In the genomic region with DNA sequence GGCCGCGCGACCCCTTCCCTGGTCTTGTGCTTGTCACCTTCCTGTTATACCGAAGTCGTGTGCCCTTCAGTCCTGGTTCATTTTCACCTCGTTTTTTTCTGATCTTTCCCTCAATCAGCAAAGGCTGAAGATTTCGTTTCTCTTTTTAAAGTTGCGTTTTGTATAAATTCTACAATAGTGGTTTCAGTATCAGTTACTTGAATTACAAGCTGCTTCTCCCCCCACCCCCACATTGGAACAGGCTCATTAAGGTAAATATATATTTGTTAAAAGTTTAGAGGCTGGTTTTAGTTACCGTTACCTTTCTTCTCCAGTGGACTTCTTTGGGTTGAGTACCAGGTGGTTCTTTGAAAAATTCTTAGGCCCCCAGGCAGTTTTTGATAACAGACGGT, we compare ENCODE assay signal across 8 cellular contexts. TPM values are rescaled to one million over a fixed set of nuclear protein-coding genes. Genes with fewer than 3 reads are reported as not detected.
A peak's percentile ranks its signal among the peaks of the same experiment; 100 is the strongest.
DNase-seq lines count a peak whose midpoint lies in the region; ATAC-seq, FAIRE-seq and TF ChIP-seq lines count a peak whose summit lies in the region.

No MANE protein-coding gene starts in this region.

- no peak for ATAC-seq in stimulated activated naive CD8-positive, alpha-beta T cell treated with anti-CD3 and anti-CD28 coated beads, Interleukin-15, Interleukin-2, amounts not matched to agents 100 U/mL and 50 U/mL, for 24 hours
- ATAC-seq in HG02970 (IDR thresholded peaks at IDR 0.05; ENCODE audit: low FRiP score, unreplicated experiment) = no peak
- ATAC-seq in GM18520 (IDR thresholded peaks at IDR 0.05; ENCODE audit: unreplicated experiment) = no peak
- no peak for ATAC-seq in HG02610 (IDR thresholded peaks at IDR 0.05; ENCODE audit: unreplicated experiment)

- H3K4me3 ChIP-seq in kidney (ENCODE audit: low read length in 2 of 2) (peak overlapping the region; percentile 91 to 94), tibial artery (peak overlapping the region; percentile 78 to 90)

- H3K4me1 ChIP-seq in kidney (ENCODE audit: control insufficient read depth in 1 of 2, insufficient read depth in 1 of 2, low read depth in 1 of 2, low read length in 2 of 2) (peaks cover 6 to 7% of the 10 kb centered on the region in 2 donors), tibial artery (peaks cover 0 to 32% (median 15%) of the 10 kb centered on the region in 4 donors)

- TF ChIP-seq CTCF in kidney (IDR thresholded peaks at IDR 0.05; ENCODE audit: borderline replicate concordance, extremely low read depth, insufficient read depth) (no peak), tibial artery (IDR thresholded peaks at IDR 0.05) (no peak)

- no peaks in the 10 kb centered on the region for H3K9me3 Mint-ChIP-seq in stimulated activated naive CD8-positive, alpha-beta T cell treated with anti-CD3 and anti-CD28 coated beads, Interleukin-15, Interleukin-2, amounts not matched to agents 100 ng/mL and 50 ng/mL, for 24 hours
- no peaks in the 10 kb centered on the region for H3K9me3 Mint-ChIP-seq in activated T-helper 2 cell treated with anti-CD3 and anti-CD28 coated beads, Interferon-gamma antibody, Interleukin-2, Interleukin-4, amounts not matched to agents 10 μg/mL and 5 μg/mL and 100 μg/mL, durations not matched to agents 14 hours and 24 hours and 36 hours

- H3K9ac ChIP-seq in kidney (ENCODE audit: low read length in 2 of 2) = peak overlapping the region; percentile 55 to 92

- no peaks in the 10 kb centered on the region for H3K27me3 Mint-ChIP-seq in stimulated activated naive CD8-positive, alpha-beta T cell treated with anti-CD3 and anti-CD28 coated beads, Interleukin-15, Interleukin-2, amounts not matched to agents 100 ng/mL and 50 ng/mL, for 24 hours
- no peaks in the 10 kb centered on the region for H3K27me3 Mint-ChIP-seq in activated T-helper 2 cell treated with anti-CD3 and anti-CD28 coated beads, Interferon-gamma antibody, Interleukin-2, Interleukin-4, amounts not matched to agents 10 μg/mL and 5 μg/mL and 100 μg/mL, durations not matched to agents 14 hours and 24 hours and 36 hours (ENCODE audit: low read depth)

- no peak for DNase-seq in stimulated activated naive CD8-positive, alpha-beta T cell treated with anti-CD3 and anti-CD28 coated beads, Interleukin-15, Interleukin-2, amounts not matched to agents 100 U/mL and 50 U/mL, for 24 hours
- no peak for DNase-seq in activated T-helper 2 cell treated with anti-CD3 and anti-CD28 coated beads, Interferon-gamma antibody, Interleukin-2, Interleukin-4, amounts not matched to agents 10 μg/mL and 5 μg/mL and 100 μg/mL, durations not matched to agents 14 hours and 24 hours and 36 hours (ENCODE audit: low spot score)
- DNase-seq in kidney = no peak
- no peak for DNase-seq in tibial artery

- peaks cover 0 to 10% of the 10 kb centered on the region in 2 donors for H3K9me3 ChIP-seq in kidney (ENCODE audit: control insufficient read depth in 1 of 2, low read length in 2 of 2)
- peaks cover 0 to 8% (median 0%) of the 10 kb centered on the region in 3 donors for H3K9me3 ChIP-seq in tibial artery

- H3K27ac Mint-ChIP-seq in stimulated activated naive CD8-positive, alpha-beta T cell treated with anti-CD3 and anti-CD28 coated beads, Interleukin-15, Interleukin-2, amounts not matched to agents 100 ng/mL and 50 ng/mL, for 24 hours = peak overlapping the region; percentile 99
- H3K27ac Mint-ChIP-seq in activated T-helper 2 cell treated with anti-CD3 and anti-CD28 coated beads, Interferon-gamma antibody, Interleukin-2, Interleukin-4, amounts not matched to agents 10 μg/mL and 5 μg/mL and 100 μg/mL, durations not matched to agents 14 hours and 24 hours and 36 hours = peak overlapping the region; percentile 99

- peaks cover 35% of the 10 kb centered on the region for H3K36me3 Mint-ChIP-seq in stimulated activated naive CD8-positive, alpha-beta T cell treated with anti-CD3 and anti-CD28 coated beads, Interleukin-15, Interleukin-2, amounts not matched to agents 100 ng/mL and 50 ng/mL, for 24 hours (ENCODE audit: low read depth)
- H3K36me3 Mint-ChIP-seq in activated T-helper 2 cell treated with anti-CD3 and anti-CD28 coated beads, Interferon-gamma antibody, Interleukin-2, Interleukin-4, amounts not matched to agents 10 μg/mL and 5 μg/mL and 100 μg/mL, durations not matched to agents 14 hours and 24 hours and 36 hours (ENCODE audit: low read depth) = peaks cover 34% of the 10 kb centered on the region

- intact Hi-C loops in activated T-helper 2 cell treated with anti-CD3 and anti-CD28 coated beads, Interferon-gamma antibody, Interleukin-2, Interleukin-4, amounts not matched to agents 10 μg/mL and 5 μg/mL and 100 μg/mL, durations not matched to agents 14 hours and 24 hours and 36 hours (cut with micrococcal nuclease) = loop anchor here (1.0 to 5.0 kb wide), 3 partner anchors 49 to 414 kb away; a partner anchor contains a TSS
- intact Hi-C loops in kidney (cut with DNase I) = loop anchor here (10.0 kb wide), 1 partner anchor 91 kb away; no protein-coding TSS in a partner anchor
- intact Hi-C loops in tibial artery (cut with DNase I; ENCODE audit: low total_unique reads) = loop anchor here (5.0 to 10.0 kb wide), 2 partner anchors 144 to 351 kb away; a partner anchor contains a TSS

- peak overlapping the region; percentile 98 to 99 for H3K27ac ChIP-seq in kidney (ENCODE audit: low read depth in 2 of 2, low read length in 2 of 2)
- peak overlapping the region; percentile 98 to 99 for H3K27ac ChIP-seq in tibial artery

- peaks cover 6 to 11% of the 10 kb centered on the region in 2 donors for H3K36me3 ChIP-seq in kidney (ENCODE audit: control insufficient read depth in 1 of 2, insufficient read depth in 2 of 2, low read length in 2 of 2)
- peaks cover 0 to 20% (median 5%) of the 10 kb centered on the region in 3 donors for H3K36me3 ChIP-seq in tibial artery

- FAIRE-seq in kidney (lab: Jason Lieb, UNC) = no peak

- peaks cover 74% of the 10 kb centered on the region for H3K4me1 Mint-ChIP-seq in stimulated activated naive CD8-positive, alpha-beta T cell treated with anti-CD3 and anti-CD28 coated beads, Interleukin-15, Interleukin-2, amounts not matched to agents 100 ng/mL and 50 ng/mL, for 24 hours (ENCODE audit: low read depth)
- peaks cover 54% of the 10 kb centered on the region for H3K4me1 Mint-ChIP-seq in activated T-helper 2 cell treated with anti-CD3 and anti-CD28 coated beads, Interferon-gamma antibody, Interleukin-2, Interleukin-4, amounts not matched to agents 10 μg/mL and 5 μg/mL and 100 μg/mL, durations not matched to agents 14 hours and 24 hours and 36 hours (ENCODE audit: low read depth)

- H3K27me3 ChIP-seq in tibial artery = no peaks in the 10 kb centered on the region

- peak overlapping the region; percentile 100 for H3K4me3 Mint-ChIP-seq in stimulated activated naive CD8-positive, alpha-beta T cell treated with anti-CD3 and anti-CD28 coated beads, Interleukin-15, Interleukin-2, amounts not matched to agents 100 ng/mL and 50 ng/mL, for 24 hours
- peak overlapping the region; percentile 96 for H3K4me3 Mint-ChIP-seq in activated T-helper 2 cell treated with anti-CD3 and anti-CD28 coated beads, Interferon-gamma antibody, Interleukin-2, Interleukin-4, amounts not matched to agents 10 μg/mL and 5 μg/mL and 100 μg/mL, durations not matched to agents 14 hours and 24 hours and 36 hours (ENCODE audit: low read depth)

RNA-seq across cellular contexts. Expression of a gene that starts 0.9 kb away (rescaled TPM):
- 380 and 404 TPM in 2 replicates for total RNA-seq in activated T-helper 2 cell treated with anti-CD3 and anti-CD28 coated beads, Interferon-gamma antibody, Interleukin-2, Interleukin-4, amounts not matched to agents 10 μg/mL and 5 μg/mL and 100 μg/mL, durations not matched to agents 14 hours and 24 hours and 36 hours
- 167 TPM for total RNA-seq in kidney
- 292 TPM for polyA plus RNA-seq in kidney (ENCODE audit: insufficient read depth, low read depth, low replicate concordance)
